Comparison of ENCODE assay signal across 30 cellular contexts in the genomic region with DNA sequence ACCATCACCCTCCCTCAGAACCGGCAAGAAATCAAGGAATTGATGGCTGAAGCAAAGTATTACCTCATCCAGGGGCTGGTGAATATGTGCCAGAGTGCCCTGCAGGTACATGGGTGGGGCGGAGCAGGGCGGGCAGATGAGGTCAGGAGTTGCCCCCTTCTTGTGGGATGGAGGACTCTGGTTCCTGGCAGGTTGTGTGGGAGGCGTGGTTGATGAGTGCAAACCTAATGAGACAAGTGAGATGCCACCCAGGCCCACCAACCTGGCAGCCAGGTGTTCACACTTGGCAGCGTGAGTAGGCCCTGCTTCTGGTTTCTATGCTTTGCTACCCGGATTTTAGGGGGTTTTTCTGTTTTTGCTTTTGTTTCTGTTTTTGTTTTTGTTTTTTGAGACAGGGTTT. TPM values are rescaled to one million over a fixed set of nuclear protein-coding genes. Genes with fewer than 3 reads are reported as not detected.
A peak's percentile ranks its signal among the peaks of the same experiment; 100 is the strongest.
DNase-seq lines count a peak whose midpoint lies in the region; ATAC-seq, FAIRE-seq and TF ChIP-seq lines count a peak whose summit lies in the region.
"Had no signal": no experiment of that assay in that cellular context is flagged by ENCODE, and none has a peak within 500 bp of the region (broad histone marks: within the 10 kb centered on the region; RNA-seq: fewer than 3 reads in every experiment).

No MANE protein-coding gene starts in this region.

- peaks cover 4% of the 10 kb centered on the region for H3K36me3 Mint-ChIP-seq in activated naive CD4-positive, alpha-beta T cell treated with anti-CD3 and anti-CD28 coated beads, Interleukin-2, amount 50 U/mL, for 24 hours
- H3K36me3 Mint-ChIP-seq in dendritic cell treated with granulocyte-macrophage colony-stimulating factor and Interleukin-4, amounts not matched to agents 40 ng/mL and 50 ng/mL, for 4 days (ENCODE audit: low read depth), result peaks cover 79% of the 10 kb centered on the region
- H3K36me3 Mint-ChIP-seq in stimulated activated naive B cell treated with anti-CD40 and anti-IgM and Interleukin-4, amounts not matched to agents 10 μg/mL and 1 μg/mL and 100 μg/mL, for 72 hours, result peaks cover 32 to 56% of the 10 kb centered on the region in 2 donors

- H3K27me3 Mint-ChIP-seq in activated naive CD4-positive, alpha-beta T cell treated with anti-CD3 and anti-CD28 coated beads, Interleukin-2, amount 50 U/mL, for 24 hours, result no peaks in the 10 kb centered on the region
- no peaks in the 10 kb centered on the region for H3K27me3 Mint-ChIP-seq in dendritic cell treated with granulocyte-macrophage colony-stimulating factor and Interleukin-4, amounts not matched to agents 40 ng/mL and 50 ng/mL, for 4 days
- H3K27me3 Mint-ChIP-seq in stimulated activated naive B cell treated with anti-CD40 and anti-IgM and Interleukin-4, amounts not matched to agents 10 μg/mL and 1 μg/mL and 100 μg/mL, for 72 hours, result no peaks in the 10 kb centered on the region
- H3K27me3 Mint-ChIP-seq: CD4-positive, alpha-beta memory T cell had no signal

- H3K4me3 Mint-ChIP-seq in activated naive CD4-positive, alpha-beta T cell treated with anti-CD3 and anti-CD28 coated beads, Interleukin-2, amount 50 U/mL, for 24 hours, result no peak overlapping the region
- H3K4me3 Mint-ChIP-seq in dendritic cell treated with granulocyte-macrophage colony-stimulating factor and Interleukin-4, amounts not matched to agents 40 ng/mL and 50 ng/mL, for 4 days, result no peak overlapping the region
- no peak overlapping the region for H3K4me3 Mint-ChIP-seq in stimulated activated naive B cell treated with anti-CD40 and anti-IgM and Interleukin-4, amounts not matched to agents 10 μg/mL and 1 μg/mL and 100 μg/mL, for 72 hours
- H3K4me3 Mint-ChIP-seq: CD14-positive monocyte; CD4-positive, alpha-beta memory T cell had no signal

- no peak for ATAC-seq in stimulated activated naive B cell treated with anti-CD40 and anti-IgM and Interleukin-4, amounts not matched to agents 10 μg/mL and 1 μg/mL and 100 μg/mL, for 72 hours (replicated peaks)
- ATAC-seq: A549 had no signal

- peak overlapping the region; percentile 59 for H3K27ac Mint-ChIP-seq in activated naive CD4-positive, alpha-beta T cell treated with anti-CD3 and anti-CD28 coated beads, Interleukin-2, amount 50 U/mL, for 24 hours
- peak overlapping the region; percentile 13 for H3K27ac Mint-ChIP-seq in dendritic cell treated with granulocyte-macrophage colony-stimulating factor and Interleukin-4, amounts not matched to agents 40 ng/mL and 50 ng/mL, for 4 days
- H3K27ac Mint-ChIP-seq in stimulated activated naive B cell treated with anti-CD40 and anti-IgM and Interleukin-4, amounts not matched to agents 10 μg/mL and 1 μg/mL and 100 μg/mL, for 72 hours, result peak overlapping the region; percentile 7
- H3K27ac Mint-ChIP-seq: CD4-positive, alpha-beta memory T cell had no signal

- H3K4me1 ChIP-seq in kidney (ENCODE audit: control insufficient read depth in 1 of 2, insufficient read depth in 1 of 2, low read depth in 1 of 2, low read length in 2 of 2), result peaks cover 9 to 12% of the 10 kb centered on the region in 2 donors
- H3K4me1 ChIP-seq: BE2C had no signal

- peaks cover 26% of the 10 kb centered on the region for H3K4me1 Mint-ChIP-seq in activated naive CD4-positive, alpha-beta T cell treated with anti-CD3 and anti-CD28 coated beads, Interleukin-2, amount 50 U/mL, for 24 hours
- peaks cover 26% of the 10 kb centered on the region for H3K4me1 Mint-ChIP-seq in dendritic cell treated with granulocyte-macrophage colony-stimulating factor and Interleukin-4, amounts not matched to agents 40 ng/mL and 50 ng/mL, for 4 days (ENCODE audit: low read depth)
- peaks cover 15 to 24% of the 10 kb centered on the region in 2 donors for H3K4me1 Mint-ChIP-seq in stimulated activated naive B cell treated with anti-CD40 and anti-IgM and Interleukin-4, amounts not matched to agents 10 μg/mL and 1 μg/mL and 100 μg/mL, for 72 hours

- no peaks in the 10 kb centered on the region for H3K9me3 ChIP-seq in kidney (ENCODE audit: control insufficient read depth in 1 of 2, low read length in 2 of 2)
- H3K9me3 ChIP-seq: A549; BE2C; BLaER1 treated with 17β-estradiol and CSF1 and Interleukin-3, amounts not matched to agents 10 nM and 100 nM had no signal

- H3K4me3 ChIP-seq in kidney (ENCODE audit: low read length in 2 of 2), result no peak overlapping the region
- H3K4me3 ChIP-seq: A549; BLaER1 treated with 17β-estradiol and CSF1 and Interleukin-3, amounts not matched to agents 10 nM and 100 nM; GM23248 had no signal

- no peak for DNase-seq in activated naive CD4-positive, alpha-beta T cell treated with Interleukin-2 at 50 U/mL for 16 hours
- peak; percentile 58 for DNase-seq in kidney
- DNase-seq in stimulated activated naive B cell treated with anti-CD40 and anti-IgM and Interleukin-4, amounts not matched to agents 10 μg/mL and 1 μg/mL and 100 μg/mL, for 72 hours, result no peak
- DNase-seq in dermis blood vessel endothelial cell, result no peak
- DNase-seq in CD1c-positive myeloid dendritic cell (ENCODE audit: extremely low spot score), result no peak
- no peak for DNase-seq in SIG-M5 (lab: John Stamatoyannopoulos, UW)
- DNase-seq: 8988T; ACHN; AML-193; BE2C; Calu3; CD4-positive, alpha-beta memory T cell; COR-L47; DMS53; DMS79 treated with DMSO at 0.1 percent for 48 hours; GF-D8; GM23248; H7; HCEC 1CT had no signal

- no peak overlapping the region for H3K9ac ChIP-seq in kidney (ENCODE audit: low read length in 2 of 2)
- H3K9ac ChIP-seq: BLaER1 treated with 17β-estradiol and CSF1 and Interleukin-3, amounts not matched to agents 10 nM and 100 nM; GM23248 had no signal

- no peak for FAIRE-seq in kidney (lab: Jason Lieb, UNC)
- FAIRE-seq: A549, GM12891, GM18507, GM19239, H1 had no signal

- no peaks in the 10 kb centered on the region for H3K9me3 Mint-ChIP-seq in activated naive CD4-positive, alpha-beta T cell treated with anti-CD3 and anti-CD28 coated beads, Interleukin-2, amount 50 U/mL, for 24 hours
- H3K9me3 Mint-ChIP-seq in dendritic cell treated with granulocyte-macrophage colony-stimulating factor and Interleukin-4, amounts not matched to agents 40 ng/mL and 50 ng/mL, for 4 days, result no peaks in the 10 kb centered on the region
- no peaks in the 10 kb centered on the region for H3K9me3 Mint-ChIP-seq in stimulated activated naive B cell treated with anti-CD40 and anti-IgM and Interleukin-4, amounts not matched to agents 10 μg/mL and 1 μg/mL and 100 μg/mL, for 72 hours
- H3K9me3 Mint-ChIP-seq: CD14-positive monocyte; CD4-positive, alpha-beta memory T cell had no signal

- no peak overlapping the region for H3K27ac ChIP-seq in kidney (ENCODE audit: low read depth in 2 of 2, low read length in 2 of 2)
- H3K27ac ChIP-seq: A549; BLaER1 treated with 17β-estradiol and CSF1 and Interleukin-3, amounts not matched to agents 10 nM and 100 nM; GM23248 had no signal

- no peak for TF ChIP-seq CTCF in kidney (IDR thresholded peaks at IDR 0.05; ENCODE audit: borderline replicate concordance, extremely low read depth, insufficient read depth)

- peaks cover 34 to 44% of the 10 kb centered on the region in 2 donors for H3K36me3 ChIP-seq in kidney (ENCODE audit: control insufficient read depth in 1 of 2, insufficient read depth in 2 of 2, low read length in 2 of 2)
- H3K36me3 ChIP-seq: BE2C had no signal

- intact Hi-C loops in dendritic cell treated with granulocyte-macrophage colony-stimulating factor and Interleukin-4, amounts not matched to agents 40 ng/mL and 50 ng/mL, for 4 days (cut with micrococcal nuclease), result no loop called here
- intact Hi-C loops in kidney (cut with DNase I), result no loop called here

RNA-seq across cellular contexts. Expression of gene TNFAIP1, which starts 4.8 kb away (rescaled TPM):
- total RNA-seq in kidney, result 83.9 TPM
- 28.9 TPM for polyA plus RNA-seq in kidney (ENCODE audit: insufficient read depth, low read depth, low replicate concordance)
- total RNA-seq in dermis blood vessel endothelial cell, result 107 and 108 TPM in 2 replicates

RNA-seq across cellular contexts. Expression of gene IFT20, which starts 5.1 kb away (rescaled TPM):
- total RNA-seq in kidney (37.5 TPM), dermis blood vessel endothelial cell (35.3 and 61.4 TPM in 2 replicates)
- polyA plus RNA-seq in kidney (ENCODE audit: insufficient read depth, low read depth, low replicate concordance), result 52.6 TPM

RNA-seq across cellular contexts. Expression of gene POLDIP2, which starts 17.0 kb away (rescaled TPM):
- total RNA-seq in kidney, result 84.9 TPM
- 174 TPM for polyA plus RNA-seq in kidney (ENCODE audit: insufficient read depth, low read depth, low replicate concordance)
- total RNA-seq in dermis blood vessel endothelial cell, result 69.4 and 92.4 TPM in 2 replicates

RNA-seq across cellular contexts. Expression of gene TMEM97, which starts 21.4 kb away (rescaled TPM):
- total RNA-seq in kidney (11.6 TPM), dermis blood vessel endothelial cell (9.0 and 27.4 TPM in 2 replicates)
- 10.2 TPM for polyA plus RNA-seq in kidney (ENCODE audit: insufficient read depth, low read depth, low replicate concordance)

RNA-seq across cellular contexts. Expression of gene SEBOX, which starts 24.6 kb away (rescaled TPM):
- total RNA-seq in kidney, result not detected
- polyA plus RNA-seq in kidney (ENCODE audit: insufficient read depth, low read depth, low replicate concordance), result not detected
- not detected in 2 replicates for total RNA-seq in dermis blood vessel endothelial cell
- total RNA-seq: Calu3; CD4-positive, alpha-beta memory T cell; Daoy; G401; GM23248; H1; H7 had no signal
- polyA plus RNA-seq: A549; CD14-positive monocyte; CD4-positive, alpha-beta memory T cell; GM23248; H1 had no signal

Comparison
In these comparisons a context has a peak if more than half of its experiments do, and no peak if none do; other contexts are left out.
1. H3K27ac Mint-ChIP-seq: peak in every context shown above with its lines; median percentile 59 in activated naive CD4-positive, alpha-beta T cell treated with anti-CD3 and anti-CD28 coated beads, Interleukin-2, amount 50 U/mL, for 24 hours; 13 in dendritic cell treated with granulocyte-macrophage colony-stimulating factor and Interleukin-4, amounts not matched to agents 40 ng/mL and 50 ng/mL, for 4 days; 7 in stimulated activated naive B cell treated with anti-CD40 and anti-IgM and Interleukin-4, amounts not matched to agents 10 μg/mL and 1 μg/mL and 100 μg/mL, for 72 hours.